Comparison of ENCODE assay signal across 14 cellular contexts in the genomic region with DNA sequence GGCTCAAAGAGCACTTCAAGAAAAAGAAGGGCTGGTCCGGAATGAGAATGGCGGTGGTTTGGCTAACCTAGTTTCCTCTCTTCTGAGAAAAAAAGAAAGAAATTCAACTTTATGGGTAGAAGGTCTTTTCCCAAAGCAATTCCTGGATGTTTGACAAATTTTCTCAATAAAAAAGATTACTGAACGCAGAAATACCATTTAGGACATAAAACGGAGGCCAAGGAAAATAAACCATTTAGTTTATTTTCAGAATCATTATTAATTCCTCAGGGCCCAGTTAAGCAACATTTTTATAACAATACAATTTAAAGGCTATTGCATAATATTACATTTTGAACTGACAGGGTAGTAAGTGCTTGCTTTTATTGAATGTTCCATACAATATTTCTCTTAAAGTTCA.
DNase-seq lines count a peak whose midpoint lies in the region; ATAC-seq and TF ChIP-seq lines count a peak whose summit lies in the region.
"Had no signal": no experiment of that assay in that cellular context is flagged by ENCODE, and none has a peak within 500 bp of the region (broad histone marks: within the 10 kb centered on the region; RNA-seq: fewer than 3 reads in every experiment).

No MANE protein-coding gene starts in this region.

- TF ChIP-seq CTCF in cardiac fibroblast (IDR thresholded peaks at IDR 0.05; ENCODE audit: low read depth, low read length): no peak
- TF ChIP-seq CTCF in fibroblast of pulmonary artery (IDR thresholded peaks at IDR 0.05; ENCODE audit: low read length, missing control alignments): no peak

- H3K4me3 ChIP-seq in cardiac fibroblast (replicated peaks in 1 of 2; ENCODE audit: low read depth in 2 of 2, low read length in 2 of 2): no peak overlapping the region
- H3K4me3 ChIP-seq in fibroblast of pulmonary artery (replicated peaks; ENCODE audit: low read depth, low read length): no peak overlapping the region

- DNase-seq in EH (ENCODE audit: low read depth) (peak; percentile 25), cardiac fibroblast (ENCODE audit: low read depth in 2 of 2) (peak; percentile 12 to 27), fibroblast of pulmonary artery (ENCODE audit: low read depth) (peak; percentile 18), stromal cell of bone marrow (ENCODE audit: low read depth) (peak; percentile 58), SW480 (ENCODE audit: low spot score) (no peak), NCI-H146 treated with DMSO at 0.1 percent for 48 hours (lab: John Stamatoyannopoulos, UW; ENCODE audit: unreplicated experiment) (no peak)
- DNase-seq: ACHN; C1 segment of cervical spinal cord; CD4-positive, alpha-beta T cell; DMS79; EL; GOT3; H9 had no signal

- ATAC-seq in GM18870 (IDR thresholded peaks at IDR 0.05; ENCODE audit: unreplicated experiment): no peak

Comparison
In these comparisons a context has a peak if more than half of its experiments do, and no peak if none do; other contexts are left out.
1. DNase-seq: peak in EH (single experiment), cardiac fibroblast (2 of 2), fibroblast of pulmonary artery (single experiment) and stromal cell of bone marrow (single experiment); none in SW480 (single experiment) and NCI-H146 treated with DMSO at 0.1 percent for 48 hours (single experiment).